ENCODE assay signal across 1 cellular context in genomic region chr13:33089311-33089710, GRCh38.
TF ChIP-seq lines count a peak whose summit lies in the region.

No MANE protein-coding gene starts in this region.

TF ChIP-seq in GM23338, 12 proteins besides CTCF, POLR2A, EP300 and RAD21 (continued from another document):
- TF ChIP-seq ZNF462 (CRISPR knock-in tag; IDR thresholded peaks at IDR 0.05) (no peak), POLR2AphosphoS5 (IDR thresholded peaks at IDR 0.05; ENCODE audit: low read depth) (no peak), ZNF114 (CRISPR knock-in tag; IDR thresholded peaks at IDR 0.05) (no peak), NANOG (IDR thresholded peaks at IDR 0.05; ENCODE audit: borderline replicate concordance) (no peak)
